21 cellular contexts compared by ENCODE assay signal in the genomic region with DNA sequence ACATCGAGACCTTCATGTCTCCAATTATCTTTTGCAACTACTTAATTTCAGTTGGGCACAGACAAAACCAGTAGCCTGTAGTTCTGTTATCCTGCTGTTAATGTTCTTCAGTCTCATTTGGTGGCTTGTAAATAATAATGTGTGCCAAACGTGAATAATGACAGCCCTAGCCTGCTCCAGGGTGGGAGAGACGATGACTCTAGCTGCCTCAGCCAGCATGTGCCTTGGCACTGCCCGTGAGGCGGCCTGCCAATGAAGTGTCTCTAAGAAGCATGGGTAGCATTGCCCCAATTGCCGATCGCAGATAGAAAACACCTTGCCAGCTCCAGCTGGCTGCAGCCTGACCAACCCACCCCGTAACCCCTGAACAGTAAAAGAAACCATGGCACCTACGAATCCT.
"Had no signal": no experiment of that assay in that cellular context is flagged by ENCODE, and none has a peak within 500 bp of the region (broad histone marks: within the 10 kb centered on the region; RNA-seq: fewer than 3 reads in every experiment).

No MANE protein-coding gene starts in this region.

- DNase-seq: activated CD4-positive, alpha-beta T cell treated with anti-CD3 and anti-CD28 coated beads, Interleukin-2, amount 10 ng/mL, durations not matched to agents 7 days and 5 days; activated CD4-positive, alpha-beta T cell treated with anti-CD3 and anti-CD28 coated beads, Interleukin-2, amount 50 U/mL, for 48 hours; activated CD8-positive, alpha-beta T cell treated with anti-CD3 and anti-CD28 coated beads, Interleukin-2, amount 10 ng/mL, durations not matched to agents 7 days and 5 days; activated gamma-delta T cell; activated naive CD4-positive, alpha-beta T cell treated with Interleukin-2 at 50 U/mL for 16 hours; activated naive CD8-positive, alpha-beta T cell treated with anti-CD3 and anti-CD28 coated beads, Interleukin-2, amount 10 ng/mL, durations not matched to agents 7 days and 5 days; activated T-cell treated with anti-CD3 and anti-CD28 coated beads, Interleukin-2, amount 50 U/mL, for 24 hours; body of pancreas; NCI-H1048; NCI-H1105 treated with DMSO at 0.1 percent for 48 hours; NCI-H1436 treated with DMSO at 0.1 percent for 48 hours; NCI-H1694 treated with DMSO at 0.1 percent for 48 hours; NCI-H2029; NCI-H226; NCI-H510A; NCI-H526; NCI-H774; SHP77 treated with DMSO at 0.1 percent for 48 hours; SK-N-SH had no signal

- ATAC-seq: activated CD8-positive, alpha-beta T cell treated with anti-CD3 and anti-CD28 coated beads, Interleukin-2, amount 10 ng/mL, durations not matched to agents 7 days and 5 days; body of pancreas; K562; Panc1 had no signal
